14 cellular contexts compared by ENCODE assay signal in the genomic region with DNA sequence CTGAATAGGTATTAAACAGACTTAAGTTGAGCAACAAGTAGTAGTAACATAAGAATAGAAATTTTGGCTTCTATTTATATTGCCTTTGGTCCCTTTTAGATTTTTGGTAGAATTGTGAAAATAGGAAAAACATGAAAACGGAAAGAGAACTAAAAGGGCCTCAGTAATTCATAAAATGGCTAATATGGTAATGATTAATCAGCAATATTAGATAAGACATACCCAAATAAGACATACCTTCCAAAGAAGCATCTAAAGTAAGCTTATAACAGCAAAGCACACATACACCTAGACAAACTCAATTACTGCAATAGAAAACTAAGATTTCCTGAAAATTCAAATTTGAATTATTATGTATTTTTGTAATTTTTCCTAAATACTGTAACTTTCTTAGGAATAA. TPM values are rescaled to one million over a fixed set of nuclear protein-coding genes. Genes with fewer than 3 reads are reported as not detected.
A peak's percentile ranks its signal among the peaks of the same experiment; 100 is the strongest.
DNase-seq lines count a peak whose midpoint lies in the region; ATAC-seq, FAIRE-seq and TF ChIP-seq lines count a peak whose summit lies in the region.
"Had no signal": no experiment of that assay in that cellular context is flagged by ENCODE, and none has a peak within 500 bp of the region (broad histone marks: within the 10 kb centered on the region; RNA-seq: fewer than 3 reads in every experiment).

No MANE protein-coding gene starts in this region.

- no peak overlapping the region for H3K4me3 ChIP-seq in CD8-positive, alpha-beta T cell (ENCODE audit: low read depth, low read length)
- peak overlapping the region; percentile 18; the same call in 1 of the 2 replicates for H3K4me3 ChIP-seq in Karpas-422 (ENCODE audit: low read length)
- H3K4me3 ChIP-seq in K562, result no peak overlapping the region
- H3K4me3 ChIP-seq: BLaER1 had no signal

- no peak for DNase-seq in CD8-positive, alpha-beta T cell
- DNase-seq in Karpas-422, result peak; percentile 60
- no peak for DNase-seq in K562 (ENCODE audit: extremely low read depth in 1 of 4, low spot score in 3 of 4)
- DNase-seq in omental fat pad (ENCODE audit: low spot score), result no peak
- no peak for DNase-seq in AG08396 (ENCODE audit: low spot score)
- no peak for DNase-seq in RWPE1 (ENCODE audit: low spot score)
- DNase-seq: AML-193, DMS53, GOT3, H9 had no signal

- TF ChIP-seq CTCF in CD8-positive, alpha-beta T cell (IDR thresholded peaks at IDR 0.05), result no peak
- TF ChIP-seq CTCF in K562 (IDR thresholded peaks at IDR 0.05 in 2 of 3, conservative IDR thresholded peaks at IDR 0.05 in 1 of 3; ENCODE audit: insufficient read depth in 2 of 3, low read depth in 1 of 3, low read length in 3 of 3) (no peak), omental fat pad (IDR thresholded peaks at IDR 0.05) (no peak), RWPE1 (conservative IDR thresholded peaks at IDR 0.05; ENCODE audit: low read depth) (no peak)

- H3K9ac ChIP-seq in Karpas-422 (ENCODE audit: low read length), result peak overlapping the region; percentile 60
- no peak overlapping the region for H3K9ac ChIP-seq in K562 (ENCODE audit: insufficient read depth in 1 of 2, low read depth in 2 of 2, low read length in 2 of 2)
- H3K9ac ChIP-seq: BLaER1, KMS-11 had no signal

- H3K27ac Mint-ChIP-seq in CD8-positive, alpha-beta T cell, result peak overlapping the region; percentile 14
- H3K27ac Mint-ChIP-seq: IgD-negative memory B cell had no signal

- BruUV-seq in K562 (replicated peaks; lab: Mats Ljungman, UMichigan), result no TSS peak

- H3K4me2 ChIP-seq in Karpas-422 (ENCODE audit: low read depth, low read length, poor library complexity, severe bottlenecking) (peak overlapping the region; percentile 80), K562 (ENCODE audit: insufficient read depth, low read length) (no peak overlapping the region)
- H3K4me2 ChIP-seq: BLaER1, KMS-11 had no signal

- POLR2A ChIA-PET in CD8-positive, alpha-beta T cell (lab: Charles Lee), result no interaction called here
- POLR2A ChIA-PET in K562 (lab: Yijun Ruan, JAX) (no interaction called here), RWPE1 (lab: Yijun Ruan, JAX; ENCODE audit: low non-redundant PET) (interaction anchor here (0.6 kb wide), 1 partner anchor 1361 kb away, joined by 8 read pairs; no protein-coding TSS in a partner anchor)

- ATAC-seq in CD8-positive, alpha-beta T cell, result no peak
- ATAC-seq in K562 (no peak), HG02610 (IDR thresholded peaks at IDR 0.05; ENCODE audit: unreplicated experiment) (no peak), omental fat pad (ENCODE audit: low FRiP score) (no peak)

- no peaks in the 10 kb centered on the region for H3K9me2 ChIP-seq in Karpas-422 (replicated peaks; ENCODE audit: insufficient read depth, low read length)

- peaks cover 41% of the 10 kb centered on the region for H3K79me2 ChIP-seq in Karpas-422 (ENCODE audit: low read length)
- H3K79me2 ChIP-seq in K562 (ENCODE audit: control insufficient read depth, insufficient read depth, low read length), result no peaks in the 10 kb centered on the region

- in situ Hi-C loops in K562 (cut with MboI), result no loop called here

- H3K9me3 ChIP-seq in CD8-positive, alpha-beta T cell (ENCODE audit: low read length), result no peaks in the 10 kb centered on the region
- H3K9me3 ChIP-seq in Karpas-422 (ENCODE audit: low read length) (no peaks in the 10 kb centered on the region), K562 (replicated peaks; ENCODE audit: control insufficient read depth, insufficient read depth, low read depth, low read length) (no peaks in the 10 kb centered on the region)

- no peaks in the 10 kb centered on the region for H3K36me3 ChIP-seq in CD8-positive, alpha-beta T cell (ENCODE audit: insufficient read depth, low read length)
- H3K36me3 ChIP-seq in Karpas-422 (ENCODE audit: insufficient read depth, low read length), result peaks cover 1% of the 10 kb centered on the region; the same call in 1 of the 2 replicates
- peaks cover 4% of the 10 kb centered on the region; the same call in 1 of the 3 replicates for H3K36me3 ChIP-seq in K562 (ENCODE audit: control insufficient read depth, insufficient read depth, low read length)

- no peak overlapping the region for H3K4me3 Mint-ChIP-seq in CD8-positive, alpha-beta T cell
- H3K4me3 Mint-ChIP-seq: IgD-negative memory B cell had no signal

- H3K4me1 ChIP-seq in CD8-positive, alpha-beta T cell (ENCODE audit: insufficient read depth, low read length), result no peaks in the 10 kb centered on the region
- H3K4me1 ChIP-seq in Karpas-422 (ENCODE audit: low read length), result peaks cover 99% of the 10 kb centered on the region
- H3K4me1 ChIP-seq in K562 (replicated peaks in 1 of 2; ENCODE audit: control insufficient read depth in 2 of 2, insufficient read depth in 2 of 2, low read length in 2 of 2), result no peaks in the 10 kb centered on the region
- H3K4me1 ChIP-seq: BLaER1 had no signal

- no peak for TF ChIP-seq EP300 in K562 (IDR thresholded peaks at IDR 0.05; ENCODE audit: low read length)

- H3K9me1 ChIP-seq in K562 (ENCODE audit: control insufficient read depth, insufficient read depth, low read length), result no peaks in the 10 kb centered on the region

- H3K36me3 Mint-ChIP-seq in CD8-positive, alpha-beta T cell, result peaks cover 13% of the 10 kb centered on the region
- H3K36me3 Mint-ChIP-seq: IgD-negative memory B cell had no signal

- 30% methylated on average over 1 of the region's 1 CpG for WGBS in K562 (ENCODE audit: insufficient coverage, low coverage, missing lambda C conversion rate)

- H3K4me1 Mint-ChIP-seq in CD8-positive, alpha-beta T cell (ENCODE audit: low read depth), result peaks cover 32% of the 10 kb centered on the region

- TF ChIP-seq POLR2A in K562 (conservative IDR thresholded peaks at IDR 0.05), result no peak

- FAIRE-seq in K562 (lab: Jason Lieb, UNC), result no peak

- H3K27me3 Mint-ChIP-seq in CD8-positive, alpha-beta T cell (ENCODE audit: low read depth), result no peaks in the 10 kb centered on the region
- H3K27me3 Mint-ChIP-seq: IgD-negative memory B cell had no signal

- intact Hi-C loops in CD8-positive, alpha-beta T cell (cut with DNase I, micrococcal nuclease), result loop anchor here in 1 of 2 experiments (5.0 kb wide), 1 partner anchor 1276 kb away; no protein-coding TSS in a partner anchor
- intact Hi-C loops in K562 (cut with micrococcal nuclease), result no loop called here

- TF ChIP-seq RAD21 in K562 (CRISPR knock-in tag; conservative IDR thresholded peaks at IDR 0.05 in 1 of 2, IDR thresholded peaks at IDR 0.05 in 1 of 2), result no peak

- no peaks in the 10 kb centered on the region for H3K9me3 Mint-ChIP-seq in CD8-positive, alpha-beta T cell
- H3K9me3 Mint-ChIP-seq: H9, IgD-negative memory B cell had no signal

- H2AFZ ChIP-seq in Karpas-422 (ENCODE audit: low read length) (no peak overlapping the region), K562 (ENCODE audit: low read depth, low read length) (no peak overlapping the region)

- H3K27ac ChIP-seq in CD8-positive, alpha-beta T cell (ENCODE audit: low read depth, low read length), result no peak overlapping the region
- H3K27ac ChIP-seq in Karpas-422 (ENCODE audit: low read length), result peak overlapping the region; percentile 99
- H3K27ac ChIP-seq in K562 (ENCODE audit: extremely low read depth, low read depth, low read length), result no peak overlapping the region
- H3K27ac ChIP-seq in RWPE1, result no peak overlapping the region
- H3K27ac ChIP-seq: BLaER1, KMS-11 had no signal

- H4K20me1 ChIP-seq in Karpas-422 (ENCODE audit: insufficient read depth, low read depth, low read length), result no peaks in the 10 kb centered on the region
- no peaks in the 10 kb centered on the region for H4K20me1 ChIP-seq in K562 (replicated peaks; ENCODE audit: control insufficient read depth, insufficient read depth, low read length)

- no peaks in the 10 kb centered on the region for H3K27me3 ChIP-seq in CD8-positive, alpha-beta T cell (ENCODE audit: insufficient read depth, low read length)
- H3K27me3 ChIP-seq in Karpas-422 (ENCODE audit: low read length) (no peaks in the 10 kb centered on the region), K562 (ENCODE audit: control insufficient read depth in 2 of 2, insufficient read depth in 2 of 2, low read length in 2 of 2) (no peaks in the 10 kb centered on the region)
- H3K27me3 ChIP-seq: BLaER1 had no signal

- CTCF ChIA-PET in CD8-positive, alpha-beta T cell (lab: Charles Lee), result interaction anchor here (0.6 to 1.2 kb wide), 2 partner anchors 210 to 216 kb away, joined by 3 to 5 read pairs; no protein-coding TSS in a partner anchor
- CTCF ChIA-PET in K562 (lab: Yijun Ruan, JAX; ENCODE audit: low intra/inter-chr PET ratio) (no interaction called here), RWPE1 (lab: Yijun Ruan, JAX) (interaction anchor here (0.6 to 0.7 kb wide), 2 partner anchors 14 to 21 kb away, joined by 3 to 4 read pairs; no protein-coding TSS in a partner anchor)

TF ChIP-seq in K562, 482 proteins besides CTCF, POLR2A, EP300 and RAD21 (continues in another document):
- peak; percentile 72 for TF ChIP-seq ZNF316 (IDR thresholded peaks at IDR 0.05)
- 0 out of 2 replicates have a peak, but pooled peaks have one; percentile 19 for TF ChIP-seq MAFG (tag; conservative IDR thresholded peaks at IDR 0.05)
- TF ChIP-seq C11orf30 (IDR thresholded peaks at IDR 0.05; ENCODE audit: low read depth), result peak; percentile 45; the same call in 1 of the 2 replicates
- no peak for TF ChIP-seq ARID1B (IDR thresholded peaks at IDR 0.05)
- TF ChIP-seq MED1 (CRISPR knock-in tag; IDR thresholded peaks at IDR 0.05; ENCODE audit: borderline replicate concordance), result no peak

RNA-seq across cellular contexts. Expression of a gene that starts 46.4 kb away (rescaled TPM):
- total RNA-seq in CD8-positive, alpha-beta T cell, result 10 to 100 TPM; 67.3 to 69.3 TPM
- 103 and 116 TPM in 2 replicates for total RNA-seq in Karpas-422 (2014; rRNA removed; shearing (Covaris generic); ENCODE audit: low replicate concordance)
- total RNA-seq in K562 (2011; cell fraction: chromatin; rRNA removed; ENCODE audit: low replicate concordance), result 9.3 and 16.5 TPM in 2 replicates
- total RNA-seq in K562 (2011; cell fraction: nucleolus; rRNA removed), result 11.1 and 14.0 TPM in 2 replicates
- 12.3 and 16.3 TPM in 2 replicates for total RNA-seq in K562 (2011; cell fraction: nucleoplasm; rRNA removed)
- 24.8 and 25.1 TPM in 2 replicates for total RNA-seq in K562 (2014; rRNA removed)
- 12.3 and 13.7 TPM in 2 replicates for total RNA-seq in K562 (2014; rRNA removed; fragmentation: Illumina TruSeq; extraction: Trizol)
- total RNA-seq in K562 (2015; rRNA removed; fragmentation: Illumina TruSeq; extraction: Trizol), result 12.1 and 12.4 TPM in 2 replicates
- total RNA-seq in K562 (2021), result 12.0 and 14.0 TPM in 2 replicates
- 5.7 and 7.1 TPM in 2 replicates for polyA plus RNA-seq in K562 (2011; rRNA removed)
- 5.1 TPM in 2 replicates for polyA plus RNA-seq in K562 (2011; cell fraction: cytosol; rRNA removed)
- polyA plus RNA-seq in K562 (2011; cell fraction: nucleus; rRNA removed), result 3.8 and 4.5 TPM in 2 replicates
- polyA plus RNA-seq in K562 (2012), result 9.0 and 13.6 TPM in 2 replicates
- polyA plus RNA-seq in K562 (2014; fragmentation: Illumina TruSeq; extraction: Trizol), result 9.1 and 10.7 TPM in 2 replicates
- polyA plus RNA-seq in K562 (2014; fragmentation: Nextera tagmentation; extraction: Ambion mirVana), result 1 to 10 TPM in 1 of 2 experiments, under 1 TPM in 1; 0.89 to 1.5 TPM
- 10.5 and 14.8 TPM in 2 replicates for polyA plus RNA-seq in K562 (2014; rRNA removed)
- polyA minus RNA-seq in K562 (2011; rRNA and poly(A)+ RNA removed), result 9.3 and 9.4 TPM in 2 replicates
- polyA minus RNA-seq in K562 (2011; cell fraction: cytosol; rRNA and poly(A)+ RNA removed), result 7.7 and 8.4 TPM in 2 replicates
- polyA minus RNA-seq in K562 (2011; cell fraction: nucleus; rRNA and poly(A)+ RNA removed), result 14.2 and 15.5 TPM in 2 replicates
- 10 to 100 TPM; 25.2 to 65.2 (median 41.4) TPM for total RNA-seq in omental fat pad
